In genomic region chr5:154071799-154072781, GRCh38 we compare ENCODE assay signal across 8 cellular contexts. TPM values are rescaled to one million over a fixed set of nuclear protein-coding genes. Genes with fewer than 3 reads are reported as not detected.
A peak's percentile ranks its signal among the peaks of the same experiment; 100 is the strongest.
DNase-seq lines count a peak whose midpoint lies in the region; ATAC-seq and TF ChIP-seq lines count a peak whose summit lies in the region.

No MANE protein-coding gene starts in this region.

- peaks cover 0 to 23% (median 8%) of the 10 kb centered on the region in 5 donors for H3K27me3 Mint-ChIP-seq in naive thymus-derived CD8-positive, alpha-beta T cell

- H3K36me3 ChIP-seq in OCI-LY1 (ENCODE audit: insufficient read depth, low read length) = no peaks in the 10 kb centered on the region

- no peaks in the 10 kb centered on the region for H3K27me3 ChIP-seq in OCI-LY1 (ENCODE audit: insufficient read depth, low read length)

- no peaks in the 10 kb centered on the region for H4K20me1 ChIP-seq in OCI-LY1 (ENCODE audit: insufficient read depth, low read length)

- peak overlapping the region in 1 of 10 donors; percentile 53 for H3K4me3 Mint-ChIP-seq in naive thymus-derived CD8-positive, alpha-beta T cell

- H3K4me2 ChIP-seq in OCI-LY1 (ENCODE audit: low read length) = no peak overlapping the region

- no peaks in the 10 kb centered on the region for H3K9me3 ChIP-seq in OCI-LY1 (ENCODE audit: low read length)

- H3K4me3 ChIP-seq in OCI-LY1 (ENCODE audit: low read depth, low read length, poor library complexity, severe bottlenecking) = no peak overlapping the region

- no peak overlapping the region for H3K9ac ChIP-seq in OCI-LY1 (ENCODE audit: low read length)

- H3K27ac Mint-ChIP-seq in naive thymus-derived CD8-positive, alpha-beta T cell = peak overlapping the region in 7 of 10 donors; percentile 10 to 78 (median 53)

- ATAC-seq in GM21367 (IDR thresholded peaks at IDR 0.05; ENCODE audit: unreplicated experiment) = peak; percentile 99
- peak; percentile 90 to 96 for ATAC-seq in naive thymus-derived CD8-positive, alpha-beta T cell

- no peaks in the 10 kb centered on the region for H3K79me2 ChIP-seq in OCI-LY1 (ENCODE audit: insufficient read depth, low read length)

- DNase-seq in DMS114 treated with DMSO at 0.1 percent for 48 hours (lab: John Stamatoyannopoulos, UW; ENCODE audit: unreplicated experiment) (peak; percentile 74), HK-2 (ENCODE audit: unreplicated experiment) (peak; percentile 70), erythroblast (lab: John Stamatoyannopoulos, UW) (peak; percentile 77 to 89)
- peak; percentile 96 for DNase-seq in activated CD8-positive, alpha-beta memory T cell treated with anti-CD3 and anti-CD28 coated beads, Interleukin-2, amount 50 U/mL, for 48 hours
- peak; percentile 58 to 89 (median 78) for DNase-seq in naive thymus-derived CD8-positive, alpha-beta T cell
- peak; percentile 55 to 66 for DNase-seq in stimulated activated CD8-positive, alpha-beta memory T cell treated with anti-CD3 and anti-CD28 coated beads, Interleukin-7, amount 100 ng/mL, for 48 hours (ENCODE audit: extremely low read depth in 1 of 2, low read depth in 1 of 2)

- H3K9me2 ChIP-seq in OCI-LY1 (ENCODE audit: low read depth, low read length) = no peaks in the 10 kb centered on the region

- H3K9me3 Mint-ChIP-seq in naive thymus-derived CD8-positive, alpha-beta T cell = no peaks in the 10 kb centered on the region

- H3K36me3 Mint-ChIP-seq in naive thymus-derived CD8-positive, alpha-beta T cell = peaks cover 0 to 3% (median 0%) of the 10 kb centered on the region in 3 donors

- no peaks in the 10 kb centered on the region for H3K4me1 ChIP-seq in OCI-LY1 (ENCODE audit: insufficient read depth, low read length, severe bottlenecking)

- H2AFZ ChIP-seq in OCI-LY1 (ENCODE audit: low read length) = no peak overlapping the region

- H3K4me1 Mint-ChIP-seq in naive thymus-derived CD8-positive, alpha-beta T cell = peaks cover 5 to 33% (median 23%) of the 10 kb centered on the region in 4 donors

- H3F3A ChIP-seq in OCI-LY1 (ENCODE audit: insufficient read depth, low read length) = no peaks in the 10 kb centered on the region

- TF ChIP-seq CTCF in OCI-LY1 (IDR thresholded peaks at IDR 0.05; ENCODE audit: low read length) = peak; percentile 93

- H3K27ac ChIP-seq in OCI-LY1 (ENCODE audit: low read depth, low read length, poor library complexity, severe bottlenecking) = no peak overlapping the region

- no peak for TF ChIP-seq POLR2A in erythroblast (IDR thresholded peaks at IDR 0.05; ENCODE audit: low read length)

- POLR2A ChIA-PET in naive thymus-derived CD8-positive, alpha-beta T cell (lab: Charles Lee) = interaction anchor here (2.1 kb wide), 1 partner anchor 118 kb away, joined by 10 read pairs; the partner anchor contains the start of gene GALNT10

RNA-seq across cellular contexts. Expression of gene MFAP3, which starts 33.3 kb away (rescaled TPM):
- total RNA-seq in naive thymus-derived CD8-positive, alpha-beta T cell = 10 to 100 TPM; 23.0 to 26.1 TPM
- polyA plus RNA-seq in naive thymus-derived CD8-positive, alpha-beta T cell = 1 to 10 TPM; 4.0 to 7.5 (median 5.4) TPM

RNA-seq across cellular contexts. Expression of gene FAM114A2, which starts 33.4 kb away (rescaled TPM):
- total RNA-seq in naive thymus-derived CD8-positive, alpha-beta T cell = 10 to 100 TPM; 43.4 to 44.8 TPM
- polyA plus RNA-seq in naive thymus-derived CD8-positive, alpha-beta T cell = 10 to 100 TPM; 14.0 to 21.9 (median 19.6) TPM
